In the genomic region with DNA sequence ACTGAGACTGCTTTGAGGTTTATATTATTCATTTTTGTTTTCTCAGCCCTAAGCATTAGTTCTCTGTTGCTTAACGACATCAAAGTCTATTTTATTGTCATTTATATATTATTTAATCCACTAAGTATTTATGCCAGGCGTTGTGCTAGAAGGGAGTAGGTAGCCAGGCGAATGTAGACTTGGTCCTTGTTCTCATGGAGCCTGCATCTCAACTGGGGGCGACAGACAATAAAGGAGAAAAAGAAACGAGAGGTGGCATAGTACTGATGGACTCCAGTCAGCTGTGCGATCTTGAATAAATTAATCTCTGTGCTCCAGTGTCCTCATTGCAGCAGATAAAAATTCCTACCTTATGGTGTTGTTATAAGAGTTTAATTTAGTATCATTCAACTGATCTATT, we compare ENCODE assay signal across 19 cellular contexts. TPM values are rescaled to one million over a fixed set of nuclear protein-coding genes. Genes with fewer than 3 reads are reported as not detected.
DNase-seq lines count a peak whose midpoint lies in the region; ATAC-seq, FAIRE-seq and TF ChIP-seq lines count a peak whose summit lies in the region.
"Had no signal": no experiment of that assay in that cellular context is flagged by ENCODE, and none has a peak within 500 bp of the region (broad histone marks: within the 10 kb centered on the region; RNA-seq: fewer than 3 reads in every experiment).

No MANE protein-coding gene starts in this region.

- no peak overlapping the region for H3K4me2 ChIP-seq in HepG2 (ENCODE audit: low read depth, low read length)
- H3K4me2 ChIP-seq in KMS-11, result peak overlapping the region; percentile 40
- H3K4me2 ChIP-seq: A549 had no signal

- DNase-seq in HepG2 (ENCODE audit: low spot score) (no peak), right lobe of liver (no peak), aorta (no peak), right cardiac atrium (no peak), ACHN (no peak)
- DNase-seq: 8988T; CD4-positive, alpha-beta T cell; CD8-positive, alpha-beta memory T cell; DMS153; DND-41; H7; HCEC 1CT had no signal

- H3K9ac ChIP-seq in HepG2 (ENCODE audit: insufficient read depth, low read depth, low read length) (no peak overlapping the region), KMS-11 (no peak overlapping the region)

- TF ChIP-seq CTCF in HepG2 (CRISPR knock-in tag; IDR thresholded peaks at IDR 0.05) (no peak), right lobe of liver (IDR thresholded peaks at IDR 0.05) (no peak), KMS-11 (conservative IDR thresholded peaks at IDR 0.05; ENCODE audit: low read depth, low read length) (no peak)

- CTCF ChIA-PET in HepG2 (lab: Yijun Ruan, JAX; ENCODE audit: low intra/inter-chr PET ratio, low total read pairs), result no interaction called here

- no peak for TF ChIP-seq POLR2A in HepG2 (IDR thresholded peaks at IDR 0.05; ENCODE audit: insufficient read depth in 1 of 2, low read depth in 2 of 2, low read length in 2 of 2)
- no peak for TF ChIP-seq POLR2A in right lobe of liver (IDR thresholded peaks at IDR 0.05)

- no peaks in the 10 kb centered on the region for H3K79me2 ChIP-seq in HepG2 (ENCODE audit: insufficient read depth, low read length)
- no peaks in the 10 kb centered on the region for H3K79me2 ChIP-seq in KMS-11 (ENCODE audit: insufficient read depth, low read depth)

- H3K36me3 ChIP-seq in HepG2 (replicated peaks in 1 of 2; ENCODE audit: control insufficient read depth in 1 of 2, insufficient read depth in 2 of 2, low read length in 2 of 2), result peaks cover 40 to 92% of the 10 kb centered on the region in 2 experiments
- no peaks in the 10 kb centered on the region for H3K36me3 ChIP-seq in right lobe of liver
- H3K36me3 ChIP-seq in KMS-11 (ENCODE audit: insufficient read depth), result no peaks in the 10 kb centered on the region
- H3K36me3 ChIP-seq in aorta (ENCODE audit: control insufficient read depth in 1 of 2, insufficient read depth in 2 of 2, low read length in 1 of 2), result peaks cover 0 to 1% of the 10 kb centered on the region in 2 donors

- 96% methylated on average over 6 of the region's 6 CpGs for WGBS in HepG2 (ENCODE audit: low lambda C conversion rate)
- WGBS in right lobe of liver (ENCODE audit: insufficient coverage, low coverage, low lambda C conversion rate, missing lambda C conversion rate), result 79% methylated on average over 6 of the region's 6 CpGs
- WGBS in aorta, 2 donors, result 92 to 94% methylated on average over 6 of the region's 6 CpGs
- WGBS in right cardiac atrium, result 93% methylated on average over 6 of the region's 6 CpGs

- TF ChIP-seq RAD21 in HepG2 (CRISPR knock-in tag; IDR thresholded peaks at IDR 0.05), result no peak

- H4K20me1 ChIP-seq in HepG2 (ENCODE audit: insufficient read depth, low read length) (no peaks in the 10 kb centered on the region), KMS-11 (ENCODE audit: insufficient read depth) (peaks cover 7% of the 10 kb centered on the region; the same call in 1 of the 2 replicates)

- POLR2A ChIA-PET in HepG2 (lab: Yijun Ruan, JAX), result no interaction called here

- H3K27me3 ChIP-seq in HepG2 (ENCODE audit: control insufficient read depth in 1 of 2, insufficient read depth in 2 of 2, low read length in 2 of 2) (no peaks in the 10 kb centered on the region), right lobe of liver (no peaks in the 10 kb centered on the region), KMS-11 (ENCODE audit: insufficient read depth, low read depth) (peaks cover 36% of the 10 kb centered on the region), aorta (ENCODE audit: control insufficient read depth in 1 of 2, insufficient read depth in 2 of 2, low read length in 1 of 2) (no peaks in the 10 kb centered on the region), right cardiac atrium (ENCODE audit: control insufficient read depth, insufficient read depth) (no peaks in the 10 kb centered on the region)

- intact Hi-C loops in HepG2 (cut with micrococcal nuclease; ENCODE audit: unreplicated experiment) (no loop called here), right lobe of liver (cut with DNase I) (no loop called here), aorta (cut with DNase I) (no loop called here), right cardiac atrium (cut with DNase I) (no loop called here)

- no peak for FAIRE-seq in HepG2 (lab: Jason Lieb, UNC)
- FAIRE-seq: A549, D721Med, G401.6, GM12892, H1 had no signal

- H3K4me1 ChIP-seq in HepG2 (ENCODE audit: insufficient read depth, low read length), result no peaks in the 10 kb centered on the region
- no peaks in the 10 kb centered on the region for H3K4me1 ChIP-seq in right lobe of liver
- H3K4me1 ChIP-seq in KMS-11 (ENCODE audit: low read depth, poor library complexity, severe bottlenecking), result peaks cover 43% of the 10 kb centered on the region
- no peaks in the 10 kb centered on the region for H3K4me1 ChIP-seq in aorta (ENCODE audit: control insufficient read depth in 1 of 2, insufficient read depth in 2 of 2, low read length in 2 of 2)
- H3K4me1 ChIP-seq in right cardiac atrium (ENCODE audit: control insufficient read depth, insufficient read depth, low read length), result no peaks in the 10 kb centered on the region
- H3K4me1 ChIP-seq: A549 had no signal

- no peak overlapping the region for H3K27ac ChIP-seq in HepG2 (ENCODE audit: extremely low read length, insufficient read depth, low read length)
- H3K27ac ChIP-seq in right lobe of liver, result no peak overlapping the region
- no peak overlapping the region for H3K27ac ChIP-seq in KMS-11
- H3K27ac ChIP-seq in aorta (ENCODE audit: low read depth in 1 of 2, low read length in 2 of 2), result no peak overlapping the region
- no peak overlapping the region for H3K27ac ChIP-seq in right cardiac atrium (ENCODE audit: low read length)
- H3K27ac ChIP-seq: A549 had no signal

- H3K4me3 ChIP-seq in HepG2 (replicated peaks in 1 of 3; ENCODE audit: insufficient read depth in 1 of 3, low read depth in 2 of 3, low read length in 3 of 3), result no peak overlapping the region
- no peak overlapping the region for H3K4me3 ChIP-seq in right lobe of liver
- peak overlapping the region; percentile 51 for H3K4me3 ChIP-seq in KMS-11 (IDR thresholded peaks at IDR 0.05; ENCODE audit: insufficient read depth, low read depth, low read length)
- no peak overlapping the region for H3K4me3 ChIP-seq in aorta (ENCODE audit: low read length in 2 of 2)
- no peak overlapping the region for H3K4me3 ChIP-seq in right cardiac atrium (ENCODE audit: low read length)
- H3K4me3 ChIP-seq: A549 had no signal

- H2AFZ ChIP-seq in HepG2 (ENCODE audit: low read length) (no peak overlapping the region), KMS-11 (ENCODE audit: low read depth) (no peak overlapping the region)

- BruUV-seq in HepG2 (replicated peaks; lab: Mats Ljungman, UMichigan), result no TSS peak

- TF ChIP-seq EP300 in HepG2 (IDR thresholded peaks at IDR 0.05; ENCODE audit: low read depth in 2 of 2, low read length in 2 of 2) (no peak), HepG2 (CRISPR knock-in tag; IDR thresholded peaks at IDR 0.05; ENCODE audit: borderline replicate concordance) (no peak)

- ATAC-seq in HepG2, result no peak
- no peak for ATAC-seq in right lobe of liver
- no peak for ATAC-seq in aorta (ENCODE audit: low FRiP score)
- ATAC-seq in right cardiac atrium, result no peak
- ATAC-seq: A549 had no signal

- H3K9me3 ChIP-seq in HepG2 (ENCODE audit: low read length) (no peaks in the 10 kb centered on the region), right lobe of liver (no peaks in the 10 kb centered on the region), aorta (ENCODE audit: control insufficient read depth, low read length) (no peaks in the 10 kb centered on the region), right cardiac atrium (ENCODE audit: control insufficient read depth, low read length) (no peaks in the 10 kb centered on the region)
- H3K9me3 ChIP-seq: A549 had no signal

- in situ Hi-C loops in HepG2 (cut with HindIII; ENCODE audit: extremely low pct_ligation_motif_present, low pct_unique_long_range_greater_than_20kb) (no loop called here), ACHN (cut with HindIII; ENCODE audit: low pct_ligation_motif_present, low pct_unique_long_range_greater_than_20kb, low sequenced_read_pairs) (no loop called here)

TF ChIP-seq in HepG2, 621 proteins besides CTCF, POLR2A, EP300 and RAD21 (continues in another document):
- TF ChIP-seq WIZ (CRISPR knock-in tag; IDR thresholded peaks at IDR 0.05), result no peak
- peak; percentile 53 for TF ChIP-seq RBM22 (optimal IDR thresholded peaks at IDR 0.05; ENCODE audit: low read length)
- TF ChIP-seq MLLT10 (CRISPR knock-in tag; IDR thresholded peaks at IDR 0.05), result no peak

TF ChIP-seq in PFSK-1, 5 proteins besides CTCF, POLR2A, EP300 and RAD21:
- TF ChIP-seq TAF1 (IDR thresholded peaks at IDR 0.05; ENCODE audit: borderline replicate concordance, insufficient read depth, low read length) (no peak), POLR2AphosphoS5 (IDR thresholded peaks at IDR 0.05; ENCODE audit: low read depth, low read length) (0 out of 2 replicates have a peak, but pooled peaks have one; percentile 61)
TF ChIP-seq in PFSK-1: peak in this region for 1.

RNA-seq across cellular contexts. Expression of a gene that starts 49.7 kb away (rescaled TPM):
- total RNA-seq in HepG2 (2016; rRNA removed; fragmentation: Illumina TruSeq; extraction: Trizol) (52.9 and 60.0 TPM in 2 replicates), right lobe of liver (10 to 100 TPM in 2 of 6 experiments, 1 to 10 TPM in 4; 4.5 to 15.4 (median 8.2) TPM), aorta (10 to 100 TPM; 25.5 to 34.0 TPM), right cardiac atrium (10 to 100 TPM in 1 of 4 donors, 1 to 10 TPM in 3; 6.1 to 35.1 (median 7.3) TPM)
- 27.8 and 54.7 TPM in 2 replicates for total RNA-seq in HepG2 (2016; cell fraction: cytosol; rRNA removed; fragmentation: Illumina TruSeq; extraction: Trizol; ENCODE audit: low read depth)
- total RNA-seq in HepG2 (2016; cell fraction: insoluble cytoplasmic fraction; rRNA removed; fragmentation: Illumina TruSeq; extraction: Trizol), result 49.8 and 52.0 TPM in 2 replicates
- total RNA-seq in HepG2 (2016; cell fraction: membrane; rRNA removed; fragmentation: Illumina TruSeq; extraction: Trizol), result 37.5 and 57.5 TPM in 2 replicates
- 44.1 and 46.9 TPM in 2 replicates for total RNA-seq in HepG2 (2016; cell fraction: nucleus; rRNA removed; fragmentation: Illumina TruSeq; extraction: Trizol)
- polyA plus RNA-seq in HepG2 (2011; rRNA removed) (42.3 and 57.2 TPM in 2 replicates), aorta (1 to 10 TPM; 7.6 to 8.7 TPM), right cardiac atrium (1.7 TPM)
- 34.8 and 41.1 TPM in 2 replicates for polyA plus RNA-seq in HepG2 (2011; cell fraction: cytosol; rRNA removed)
- 45.2 and 55.0 TPM in 2 replicates for polyA plus RNA-seq in HepG2 (2011; cell fraction: nucleus; rRNA removed)
- 46.8 and 64.1 TPM in 2 replicates for polyA plus RNA-seq in HepG2 (2012)
- 29.3 and 46.0 TPM in 2 replicates for polyA plus RNA-seq in HepG2 (2016; cell fraction: cytosol; fragmentation: Illumina TruSeq; extraction: Trizol; ENCODE audit: low read depth)
- polyA plus RNA-seq in HepG2 (2016; cell fraction: insoluble cytoplasmic fraction; fragmentation: Illumina TruSeq; extraction: Trizol; ENCODE audit: low read depth), result 50.0 and 52.3 TPM in 2 replicates
- 21.9 and 34.1 TPM in 2 replicates for polyA plus RNA-seq in HepG2 (2016; cell fraction: membrane; fragmentation: Illumina TruSeq; extraction: Trizol; ENCODE audit: low read depth)
- polyA plus RNA-seq in HepG2 (2016; cell fraction: nucleus; fragmentation: Illumina TruSeq; extraction: Trizol; ENCODE audit: insufficient read depth, low read depth), result 33.7 and 38.9 TPM in 2 replicates
- polyA minus RNA-seq in HepG2 (2011; rRNA and poly(A)+ RNA removed; ENCODE audit: low replicate concordance), result 3.4 and 180 TPM in 2 replicates
- polyA minus RNA-seq in HepG2 (2011; cell fraction: cytosol; rRNA and poly(A)+ RNA removed), result 63.8 and 68.6 TPM in 2 replicates
- 116 and 144 TPM in 2 replicates for polyA minus RNA-seq in HepG2 (2011; cell fraction: nucleus; rRNA and poly(A)+ RNA removed)
- polyA plus RNA-seq in PFSK-1 (2012; ENCODE audit: insufficient read length, low read depth), result 352 TPM
- total RNA-seq: CD4-positive, alpha-beta T cell had no signal
- polyA plus RNA-seq: CD8-positive, alpha-beta memory T cell had no signal
